16 cellular contexts compared by ENCODE assay signal in genomic region chr10:98300526-98300925, GRCh38. TPM values are rescaled to one million over a fixed set of nuclear protein-coding genes. Genes with fewer than 3 reads are reported as not detected.
DNase-seq lines count a peak whose midpoint lies in the region; ATAC-seq and TF ChIP-seq lines count a peak whose summit lies in the region.
"Had no signal": no experiment of that assay in that cellular context is flagged by ENCODE, and none has a peak within 500 bp of the region (broad histone marks: within the 10 kb centered on the region; RNA-seq: fewer than 3 reads in every experiment).

No MANE protein-coding gene starts in this region.

- H3K4me1 ChIP-seq in BLaER1 = peaks cover 61% of the 10 kb centered on the region
- H3K4me1 ChIP-seq in endodermal cell (ENCODE audit: control insufficient read depth, insufficient read depth, low read length) = peaks cover 10% of the 10 kb centered on the region
- no peaks in the 10 kb centered on the region for H3K4me1 ChIP-seq in HAP-1
- H3K4me1 ChIP-seq: A549, Caco-2 had no signal

- no peaks in the 10 kb centered on the region for H4K20me1 ChIP-seq in BLaER1

- ATAC-seq in sciatic nerve = no peak
- ATAC-seq: A549; CD8-positive, alpha-beta T cell had no signal

- H3K9me3 ChIP-seq in BLaER1 (no peaks in the 10 kb centered on the region), endodermal cell (ENCODE audit: control insufficient read depth, low read length) (no peaks in the 10 kb centered on the region), HAP-1 (no peaks in the 10 kb centered on the region)
- H3K9me3 ChIP-seq: A549, Caco-2 had no signal

- H3K4me3 Mint-ChIP-seq in endodermal cell = no peak overlapping the region
- H3K4me3 Mint-ChIP-seq: B cell; CD4-positive, alpha-beta T cell; CD8-positive, alpha-beta T cell had no signal

- in situ Hi-C loops in HAP-1 (cut with MboI; ENCODE audit: low sequenced_read_pairs) = no loop called here

- no peaks in the 10 kb centered on the region for H3K9me3 Mint-ChIP-seq in endodermal cell
- H3K9me3 Mint-ChIP-seq: CD4-positive, alpha-beta T cell; CD8-positive, alpha-beta T cell had no signal

- no peaks in the 10 kb centered on the region for H3K27me3 ChIP-seq in BLaER1
- no peaks in the 10 kb centered on the region for H3K27me3 ChIP-seq in endodermal cell (ENCODE audit: control insufficient read depth, insufficient read depth, low read length, poor library complexity, severe bottlenecking)
- peaks cover 8% of the 10 kb centered on the region; the same call in 1 of the 2 replicates for H3K27me3 ChIP-seq in HAP-1 (ENCODE audit: low read depth)

- WGBS in endodermal cell (ENCODE audit: insufficient coverage in 1 of 2, insufficient read length in 1 of 2), 2 experiments = 89 to 90% methylated on average over 2 to 3 of the region's 3 CpGs

- H3K36me3 Mint-ChIP-seq in endodermal cell (ENCODE audit: low read depth) = no peaks in the 10 kb centered on the region
- H3K36me3 Mint-ChIP-seq: CD8-positive, alpha-beta T cell had no signal

- H3K4me1 Mint-ChIP-seq in endodermal cell = peaks cover 29% of the 10 kb centered on the region

- H3K27me3 Mint-ChIP-seq in endodermal cell (ENCODE audit: insufficient read depth) = no peaks in the 10 kb centered on the region

- no peak overlapping the region for H3K27ac Mint-ChIP-seq in endodermal cell
- H3K27ac Mint-ChIP-seq: B cell; CD4-positive, alpha-beta T cell; CD8-positive, alpha-beta T cell had no signal

- DNase-seq in endodermal cell (peak; percentile 25), mesenteric fat pad (ENCODE audit: low spot score) (peak; percentile 33), sciatic nerve (ENCODE audit: low spot score) (no peak), HAP-1 (ENCODE audit: low spot score in 2 of 2) (no peak)
- DNase-seq: AML-193; Caco-2; Calu3; CD4-positive, alpha-beta T cell; CD8-positive, alpha-beta T cell; DMS79 treated with DMSO at 0.1 percent for 48 hours; GF-D8 had no signal

- TF ChIP-seq CTCF in endodermal cell (conservative IDR thresholded peaks at IDR 0.05) = no peak

- intact Hi-C loops in sciatic nerve (cut with DNase I) = no loop called here

- no peak overlapping the region for H3K4me3 ChIP-seq in BLaER1
- no peak overlapping the region for H3K4me3 ChIP-seq in endodermal cell (ENCODE audit: low read length)
- H3K4me3 ChIP-seq in HAP-1 = no peak overlapping the region
- H3K4me3 ChIP-seq: A549 had no signal

- H3K27ac ChIP-seq in BLaER1 = no peak overlapping the region
- no peak overlapping the region for H3K27ac ChIP-seq in endodermal cell (ENCODE audit: low read depth, low read length)
- H3K27ac ChIP-seq: 22Rv1, A549, C4-2B had no signal

- H3K36me3 ChIP-seq in BLaER1 (no peaks in the 10 kb centered on the region), endodermal cell (ENCODE audit: control insufficient read depth, insufficient read depth, low read length) (no peaks in the 10 kb centered on the region), HAP-1 (replicated peaks) (no peaks in the 10 kb centered on the region)

- H3K9ac ChIP-seq in BLaER1 = no peak overlapping the region
- H3K9ac ChIP-seq in endodermal cell (ENCODE audit: extremely low read depth, low read length, poor library complexity, severe bottlenecking) = no peak overlapping the region

- peak overlapping the region; percentile 41 for H3K4me2 ChIP-seq in BLaER1
- H3K4me2 ChIP-seq: A549 had no signal

RNA-seq across cellular contexts. Expression of gene LOXL4, which starts 32.5 kb away (rescaled TPM):
- under 1 TPM; 0.57 to 0.77 TPM for total RNA-seq in endodermal cell
- 4.0 TPM for polyA plus RNA-seq in endodermal cell (2013, experiment 1 of 2)
- 4.2 TPM for polyA plus RNA-seq in endodermal cell (2013, experiment 2 of 2)
- 39.6 TPM for total RNA-seq in mesenteric fat pad
- total RNA-seq in sciatic nerve = 8.2 TPM
- total RNA-seq: B cell; CD4-positive, alpha-beta T cell had no signal

Comparison
In these comparisons a context has a peak if more than half of its experiments do, and no peak if none do; other contexts are left out.
1. DNase-seq: peak in endodermal cell (single experiment) and mesenteric fat pad (single experiment); none in sciatic nerve (single experiment) and HAP-1 (0 of 2).